Comparison of ENCODE assay signal across 13 cellular contexts in genomic region chr5:113574417-113574816, GRCh38.
DNase-seq lines count a peak whose midpoint lies in the region; ATAC-seq and TF ChIP-seq lines count a peak whose summit lies in the region.
"Had no signal": no experiment of that assay in that cellular context is flagged by ENCODE, and none has a peak within 500 bp of the region (broad histone marks: within the 10 kb centered on the region; RNA-seq: fewer than 3 reads in every experiment).

No MANE protein-coding gene starts in this region.

- POLR2A ChIA-PET in BJ (lab: Charles Lee) = no interaction called here

- WGBS in mammary epithelial cell (ENCODE audit: low coverage, missing lambda C conversion rate) = 42% methylated on average over 2 of the region's 2 CpGs

- no peak for ATAC-seq in GM18520 (IDR thresholded peaks at IDR 0.05; ENCODE audit: unreplicated experiment)
- ATAC-seq in GM21723 (IDR thresholded peaks at IDR 0.05; ENCODE audit: unreplicated experiment) = no peak
- ATAC-seq in HG03196 (IDR thresholded peaks at IDR 0.05; ENCODE audit: unreplicated experiment) = no peak
- ATAC-seq: left lobe of liver had no signal

- DNase-seq in BJ (ENCODE audit: low read depth) (peak; percentile 3), HUDEP-2 (lab: John Stamatoyannopoulos, UW; ENCODE audit: unreplicated experiment in 76 of 76) (peak in 60 of 76 experiments; percentile 3 to 68 (median 32)), mammary epithelial cell (peak; percentile 74), kidney tubule cell (ENCODE audit: low spot score) (peak; percentile 86)
- DNase-seq in activated CD8-positive, alpha-beta memory T cell treated with anti-CD3 and anti-CD28 coated beads, Interleukin-2, amount 50 U/mL, for 4 hours = no peak
- DNase-seq: activated T-cell treated with anti-CD3 and anti-CD28 coated beads, Interleukin-2, amount 50 U/mL, for 24 hours; NCI-H1436 treated with DMSO at 0.1 percent for 48 hours had no signal

- no peak overlapping the region for H2AFZ ChIP-seq in mammary epithelial cell (ENCODE audit: low read depth, low read length)

- BruUV-seq in mammary epithelial cell (replicated peaks; lab: Mats Ljungman, UMichigan) = no TSS peak

- H3K27me3 ChIP-seq in BJ (ENCODE audit: control insufficient read depth, insufficient read depth, low read length) = no peaks in the 10 kb centered on the region
- no peaks in the 10 kb centered on the region for H3K27me3 ChIP-seq in mammary epithelial cell (ENCODE audit: insufficient read depth, low read length)
- H3K27me3 ChIP-seq: cardiac muscle cell had no signal

- peaks cover 11% of the 10 kb centered on the region for H3K4me1 ChIP-seq in mammary epithelial cell (ENCODE audit: insufficient read depth, low read length)

- CTCF ChIA-PET in BJ (lab: Yijun Ruan, JAX) = no interaction called here
- CTCF ChIA-PET in mammary epithelial cell (lab: Charles Lee; ENCODE audit: low non-redundant PET) = no interaction called here

- intact Hi-C loops in mammary epithelial cell (cut with micrococcal nuclease) = no loop called here

- H3K79me2 ChIP-seq in mammary epithelial cell (ENCODE audit: insufficient read depth, low read length) = no peaks in the 10 kb centered on the region

- H3K27ac ChIP-seq in mammary epithelial cell (ENCODE audit: insufficient read depth, low read depth, low read length) = no peak overlapping the region
- H3K27ac ChIP-seq: cardiac muscle cell, HL-60 had no signal

- H3K4me3 ChIP-seq in BJ (ENCODE audit: low read depth, low read length) = no peak overlapping the region
- no peak overlapping the region for H3K4me3 ChIP-seq in mammary epithelial cell (replicated peaks in 1 of 3; ENCODE audit: insufficient read depth in 1 of 3, low read depth in 2 of 3, low read length in 3 of 3)
- H3K4me3 ChIP-seq: cardiac muscle cell had no signal

- H3K9me3 ChIP-seq in mammary epithelial cell (replicated peaks; ENCODE audit: insufficient read depth, low read length) = no peaks in the 10 kb centered on the region

- H3K36me3 ChIP-seq in BJ (ENCODE audit: control insufficient read depth, insufficient read depth, low read length) = peaks cover 4% of the 10 kb centered on the region
- no peaks in the 10 kb centered on the region for H3K36me3 ChIP-seq in mammary epithelial cell (ENCODE audit: insufficient read depth, low read length)
- H3K36me3 ChIP-seq: cardiac muscle cell had no signal

- TF ChIP-seq CTCF in BJ (IDR thresholded peaks at IDR 0.05; ENCODE audit: insufficient read depth, low read depth, low read length) = no peak
- no peak for TF ChIP-seq CTCF in mammary epithelial cell (conservative IDR thresholded peaks at IDR 0.05 in 1 of 2, IDR thresholded peaks at IDR 0.05 in 1 of 2; ENCODE audit: extremely low read depth in 1 of 2, insufficient read depth in 1 of 2, low read depth in 1 of 2, low read length in 2 of 2)

- H3K4me2 ChIP-seq in mammary epithelial cell (ENCODE audit: insufficient read depth, low read depth, low read length) = no peak overlapping the region

- dilution Hi-C loops in mammary epithelial cell (cut with HindIII; ENCODE audit: low sequenced_read_pairs) = no loop called here

- in situ Hi-C loops in mammary epithelial cell (cut with MboI; ENCODE audit: low sequenced_read_pairs in 2 of 2) = no loop called here

- H4K20me1 ChIP-seq in mammary epithelial cell (ENCODE audit: insufficient read depth, low read length) = no peaks in the 10 kb centered on the region

- H3K9ac ChIP-seq in mammary epithelial cell (ENCODE audit: insufficient read depth, low read length) = no peak overlapping the region
